9 cellular contexts compared by ENCODE assay signal in the genomic region with DNA sequence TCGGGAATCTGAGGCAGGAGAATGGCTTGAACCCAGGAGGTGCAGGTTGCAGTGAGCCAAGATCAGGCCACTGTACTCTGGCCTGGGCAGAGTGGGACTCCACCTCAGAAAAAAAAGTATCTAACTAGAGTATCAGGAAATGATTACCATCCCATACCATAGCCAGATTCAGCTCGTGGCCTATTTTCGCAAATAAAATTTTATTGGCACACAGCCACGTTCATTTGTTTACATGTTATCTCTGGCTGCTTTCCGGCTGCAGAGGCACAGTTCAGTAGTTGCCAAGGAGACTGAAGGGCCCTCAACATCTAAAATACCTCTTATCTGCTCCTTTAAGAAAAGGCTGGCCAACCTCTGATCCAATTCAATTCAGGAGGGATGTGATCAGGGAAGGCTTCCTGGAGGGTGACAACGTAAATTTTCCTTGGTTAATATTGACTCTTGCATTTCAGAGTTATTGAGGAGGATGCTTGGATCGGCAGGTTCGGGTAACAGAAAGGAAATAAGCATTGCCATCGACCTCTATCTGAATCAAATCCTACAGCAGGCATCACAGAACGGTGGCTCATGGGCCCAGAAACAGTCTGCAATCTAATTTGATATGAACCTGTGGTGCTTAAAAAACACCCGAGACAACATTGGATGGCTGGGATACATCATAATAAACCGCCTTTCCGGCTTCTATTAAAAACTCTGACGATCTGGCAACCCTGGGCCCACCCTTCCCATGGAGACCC.
DNase-seq lines count a peak whose midpoint lies in the region; ATAC-seq and TF ChIP-seq lines count a peak whose summit lies in the region.
"Had no signal": no experiment of that assay in that cellular context is flagged by ENCODE, and none has a peak within 500 bp of the region (broad histone marks: within the 10 kb centered on the region; RNA-seq: fewer than 3 reads in every experiment).

No MANE protein-coding gene starts in this region.

- peak overlapping the region; percentile 19 for H3K27ac ChIP-seq in CD8-positive, alpha-beta T cell (ENCODE audit: low read depth, low read length)

- no peaks in the 10 kb centered on the region for H3K36me3 ChIP-seq in CD8-positive, alpha-beta T cell (ENCODE audit: insufficient read depth, low read length)

- CTCF ChIA-PET in CD8-positive, alpha-beta T cell (lab: Charles Lee), result interaction anchor here (1.6 kb wide), 1 partner anchor 71 kb away, joined by 3 read pairs; no protein-coding TSS in a partner anchor

- H3K27me3 Mint-ChIP-seq in CD8-positive, alpha-beta T cell (ENCODE audit: low read depth), result no peaks in the 10 kb centered on the region
- H3K27me3 Mint-ChIP-seq: stimulated activated naive CD8-positive, alpha-beta T cell treated with anti-CD3 and anti-CD28 coated beads, Interleukin-15, Interleukin-2, amounts not matched to agents 100 ng/mL and 50 ng/mL, for 24 hours had no signal

- peak overlapping the region; percentile 91 for H3K27ac Mint-ChIP-seq in CD8-positive, alpha-beta T cell
- H3K27ac Mint-ChIP-seq: stimulated activated naive CD8-positive, alpha-beta T cell treated with anti-CD3 and anti-CD28 coated beads, Interleukin-15, Interleukin-2, amounts not matched to agents 100 ng/mL and 50 ng/mL, for 24 hours had no signal

- no peaks in the 10 kb centered on the region for H3K27me3 ChIP-seq in CD8-positive, alpha-beta T cell (ENCODE audit: insufficient read depth, low read length)

- peaks cover 15% of the 10 kb centered on the region for H3K4me1 ChIP-seq in CD8-positive, alpha-beta T cell (ENCODE audit: insufficient read depth, low read length)

- intact Hi-C loops in CD8-positive, alpha-beta T cell (cut with DNase I, micrococcal nuclease), result loop anchor here (2.0 to 5.0 kb wide), 2 partner anchors 28 to 35 kb away; no protein-coding TSS in a partner anchor

- POLR2A ChIA-PET in CD8-positive, alpha-beta T cell (lab: Charles Lee), result interaction anchor here (1.2 to 2.5 kb wide), 4 partner anchors 22 to 52 kb away, joined by 3 to 9 read pairs (median 4); no protein-coding TSS in a partner anchor

- H3K4me1 Mint-ChIP-seq in CD8-positive, alpha-beta T cell (ENCODE audit: low read depth), result peaks cover 54% of the 10 kb centered on the region

- peak; percentile 62 for ATAC-seq in CD8-positive, alpha-beta T cell
- no peak for ATAC-seq in HG02840 (IDR thresholded peaks at IDR 0.05; ENCODE audit: low FRiP score, unreplicated experiment)
- no peak for ATAC-seq in HG02885 (IDR thresholded peaks at IDR 0.05; ENCODE audit: poor library complexity, unreplicated experiment)

- DNase-seq in CD8-positive, alpha-beta T cell, result peak in 4 of 7 experiments; percentile 10 to 52 (median 26)
- DNase-seq in NCI-H1436 treated with DMSO at 0.1 percent for 48 hours (lab: John Stamatoyannopoulos, UW) (peak; percentile 88), astrocyte of the hippocampus (ENCODE audit: low read depth, low spot score) (peak; percentile 47), lung microvascular endothelial cell (ENCODE audit: low read depth in 2 of 2) (peak; percentile 86 to 88), SK-N-DZ (ENCODE audit: low spot score) (no peak), glomerular visceral epithelial cell (ENCODE audit: extremely low spot score) (no peak)

- H3K4me3 ChIP-seq in CD8-positive, alpha-beta T cell (ENCODE audit: low read depth, low read length), result no peak overlapping the region

- H3K4me3 Mint-ChIP-seq in CD8-positive, alpha-beta T cell, result peak overlapping the region; percentile 50
- H3K4me3 Mint-ChIP-seq: stimulated activated naive CD8-positive, alpha-beta T cell treated with anti-CD3 and anti-CD28 coated beads, Interleukin-15, Interleukin-2, amounts not matched to agents 100 ng/mL and 50 ng/mL, for 24 hours had no signal

- TF ChIP-seq CTCF in CD8-positive, alpha-beta T cell (IDR thresholded peaks at IDR 0.05), result no peak

- no peaks in the 10 kb centered on the region for H3K9me3 ChIP-seq in CD8-positive, alpha-beta T cell (ENCODE audit: low read length)

- peaks cover under 1% of the 10 kb centered on the region for H3K36me3 Mint-ChIP-seq in CD8-positive, alpha-beta T cell

- peaks cover 5% of the 10 kb centered on the region for H3K9me3 Mint-ChIP-seq in CD8-positive, alpha-beta T cell

Comparison
In these comparisons a context has a peak if more than half of its experiments do, and no peak if none do; other contexts are left out.
1. DNase-seq: peak in CD8-positive, alpha-beta T cell (4 of 7), NCI-H1436 treated with DMSO at 0.1 percent for 48 hours (single experiment), astrocyte of the hippocampus (single experiment) and lung microvascular endothelial cell (2 of 2); none in SK-N-DZ (single experiment) and glomerular visceral epithelial cell (single experiment).